ENCODE assay signal across 18 cellular contexts in the genomic region with DNA sequence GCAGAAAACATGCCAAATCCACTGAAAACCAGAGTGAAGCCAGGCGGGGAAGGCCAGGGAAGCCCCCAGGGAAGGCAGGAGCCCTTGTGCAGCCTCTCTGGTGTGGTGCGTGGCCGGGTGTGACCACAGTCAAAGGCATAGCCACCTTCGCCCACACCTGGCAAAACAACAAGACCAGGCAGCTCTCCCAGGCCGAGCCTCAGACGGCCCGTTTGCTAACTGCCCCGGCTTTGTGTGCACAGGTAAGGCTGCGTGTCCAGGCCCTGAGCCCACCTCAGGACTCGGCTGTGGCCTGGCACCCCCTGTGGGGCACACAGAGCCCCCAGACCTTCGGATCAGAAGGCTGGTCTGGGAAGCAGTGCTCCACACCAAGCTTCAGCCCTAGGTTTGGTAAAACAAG. TPM values are rescaled to one million over a fixed set of nuclear protein-coding genes. Genes with fewer than 3 reads are reported as not detected.
DNase-seq lines count a peak whose midpoint lies in the region; ATAC-seq and TF ChIP-seq lines count a peak whose summit lies in the region.
"Had no signal": no experiment of that assay in that cellular context is flagged by ENCODE, and none has a peak within 500 bp of the region (broad histone marks: within the 10 kb centered on the region; RNA-seq: fewer than 3 reads in every experiment).

No MANE protein-coding gene starts in this region.

- no peak for ATAC-seq in stimulated activated naive CD8-positive, alpha-beta T cell treated with anti-CD3 and anti-CD28 coated beads, Interleukin-15, amount 100 ng/mL, for 72 hours
- no peak for ATAC-seq in stimulated activated naive CD8-positive, alpha-beta T cell treated with anti-CD3 and anti-CD28 coated beads, Interleukin-15, Interleukin-2, amounts not matched to agents 100 U/mL and 50 U/mL, for 24 hours
- ATAC-seq in omental fat pad (ENCODE audit: low FRiP score): no peak
- ATAC-seq: gastrocnemius medialis, GM12878, Panc1 had no signal

- intact Hi-C loops in dendritic cell treated with granulocyte-macrophage colony-stimulating factor and Interleukin-4, amounts not matched to agents 40 ng/mL and 50 ng/mL, for 4 days (cut with micrococcal nuclease): no loop called here

- H3K9ac ChIP-seq in stomach smooth muscle (ENCODE audit: low read length in 2 of 2): no peak overlapping the region

- no peaks in the 10 kb centered on the region for H3K9me3 Mint-ChIP-seq in stimulated activated naive CD8-positive, alpha-beta T cell treated with anti-CD3 and anti-CD28 coated beads, Interleukin-15, amount 100 ng/mL, for 72 hours
- no peaks in the 10 kb centered on the region for H3K9me3 Mint-ChIP-seq in dendritic cell treated with granulocyte-macrophage colony-stimulating factor and Interleukin-4, amounts not matched to agents 40 ng/mL and 50 ng/mL, for 4 days

- H3K4me3 ChIP-seq in stomach smooth muscle (ENCODE audit: low read length in 2 of 2): no peak overlapping the region
- H3K4me3 ChIP-seq: gastrocnemius medialis, GM12878 had no signal

- H3K27ac ChIP-seq in VCaP (peak overlapping the region; percentile 13; the same call in 1 of the 2 replicates), stomach smooth muscle (ENCODE audit: low read length) (peak overlapping the region; percentile 6)
- H3K27ac ChIP-seq: brain microvascular endothelial cell, gastrocnemius medialis had no signal

- H3K36me3 Mint-ChIP-seq in dendritic cell treated with granulocyte-macrophage colony-stimulating factor and Interleukin-4, amounts not matched to agents 40 ng/mL and 50 ng/mL, for 4 days (ENCODE audit: low read depth): peaks cover 44% of the 10 kb centered on the region

- no peak for DNase-seq in stimulated activated naive CD8-positive, alpha-beta T cell treated with anti-CD3 and anti-CD28 coated beads, Interleukin-15, amount 100 ng/mL, for 72 hours
- DNase-seq in stimulated activated naive CD8-positive, alpha-beta T cell treated with anti-CD3 and anti-CD28 coated beads, Interleukin-15, Interleukin-2, amounts not matched to agents 100 U/mL and 50 U/mL, for 24 hours: no peak
- DNase-seq in activated gamma-delta T cell (lab: John Stamatoyannopoulos, UW): no peak
- no peak for DNase-seq in activated CD4-positive, CD25-positive, alpha-beta regulatory T cell treated with anti-CD3 and anti-CD28 coated beads, Interleukin-2, amount 50 U/mL, for 72 hours
- DNase-seq in omental fat pad (ENCODE audit: low spot score): no peak
- DNase-seq: AML-193, brain microvascular endothelial cell, DMS 273 treated with DMSO at 0.1 percent for 48 hours, gastrocnemius medialis, GF-D8, kidney glomerular epithelial cell, mesendoderm, NCI-H82 had no signal

- H3K27me3 ChIP-seq in stomach smooth muscle (ENCODE audit: control insufficient read depth in 1 of 2, insufficient read depth in 2 of 2, low read length in 2 of 2): no peaks in the 10 kb centered on the region
- H3K27me3 ChIP-seq: brain microvascular endothelial cell, gastrocnemius medialis had no signal

- no peaks in the 10 kb centered on the region for H3K27me3 Mint-ChIP-seq in stimulated activated naive CD8-positive, alpha-beta T cell treated with anti-CD3 and anti-CD28 coated beads, Interleukin-15, amount 100 ng/mL, for 72 hours
- H3K27me3 Mint-ChIP-seq in dendritic cell treated with granulocyte-macrophage colony-stimulating factor and Interleukin-4, amounts not matched to agents 40 ng/mL and 50 ng/mL, for 4 days: peaks cover 28% of the 10 kb centered on the region

- peaks cover 41% of the 10 kb centered on the region for H3K4me1 ChIP-seq in stomach smooth muscle (ENCODE audit: control insufficient read depth, insufficient read depth, low read length)

- no peaks in the 10 kb centered on the region for H3K9me3 ChIP-seq in stomach smooth muscle (ENCODE audit: control insufficient read depth in 2 of 2, low read length in 2 of 2)
- H3K9me3 ChIP-seq: gastrocnemius medialis had no signal

- TF ChIP-seq CTCF in VCaP (conservative IDR thresholded peaks at IDR 0.05): no peak
- no peak for TF ChIP-seq CTCF in omental fat pad (IDR thresholded peaks at IDR 0.05)

- peak overlapping the region in 1 of 2 donors; percentile 39 for H3K27ac Mint-ChIP-seq in stimulated activated naive CD8-positive, alpha-beta T cell treated with anti-CD3 and anti-CD28 coated beads, Interleukin-15, amount 100 ng/mL, for 72 hours
- peak overlapping the region; percentile 91 for H3K27ac Mint-ChIP-seq in dendritic cell treated with granulocyte-macrophage colony-stimulating factor and Interleukin-4, amounts not matched to agents 40 ng/mL and 50 ng/mL, for 4 days

- H3K36me3 ChIP-seq in stomach smooth muscle (ENCODE audit: control insufficient read depth in 2 of 2, insufficient read depth in 2 of 2, low read length in 2 of 2): peaks cover 4 to 6% of the 10 kb centered on the region in 2 donors
- H3K36me3 ChIP-seq: brain microvascular endothelial cell had no signal

- H3K4me3 Mint-ChIP-seq in stimulated activated naive CD8-positive, alpha-beta T cell treated with anti-CD3 and anti-CD28 coated beads, Interleukin-15, amount 100 ng/mL, for 72 hours: peak overlapping the region; percentile 24 to 96
- no peak overlapping the region for H3K4me3 Mint-ChIP-seq in dendritic cell treated with granulocyte-macrophage colony-stimulating factor and Interleukin-4, amounts not matched to agents 40 ng/mL and 50 ng/mL, for 4 days

- H3K4me1 Mint-ChIP-seq in stimulated activated naive CD8-positive, alpha-beta T cell treated with anti-CD3 and anti-CD28 coated beads, Interleukin-15, amount 100 ng/mL, for 72 hours: peaks cover 89% of the 10 kb centered on the region
- peaks cover 79% of the 10 kb centered on the region for H3K4me1 Mint-ChIP-seq in dendritic cell treated with granulocyte-macrophage colony-stimulating factor and Interleukin-4, amounts not matched to agents 40 ng/mL and 50 ng/mL, for 4 days (ENCODE audit: low read depth)

RNA-seq across cellular contexts. Expression of a gene that starts 6.1 kb away (rescaled TPM):
- total RNA-seq in omental fat pad: 10 to 100 TPM; 23.8 to 31.1 (median 28.4) TPM

RNA-seq across cellular contexts. Expression of a gene that starts 17.5 kb away (rescaled TPM):
- total RNA-seq in omental fat pad: 10 to 100 TPM; 22.9 to 37.6 (median 24.8) TPM
